Comparison of ENCODE assay signal across 2 cellular contexts in genomic region chr20:59988141-59988540, GRCh38.
TF ChIP-seq lines count a peak whose summit lies in the region.

No MANE protein-coding gene starts in this region.

TF ChIP-seq in IMR-90, 13 proteins besides CTCF, POLR2A, EP300 and RAD21:
- TF ChIP-seq NFE2L2 (IDR thresholded peaks at IDR 0.05; ENCODE audit: low read depth, low read length) = no peak
- no peak for TF ChIP-seq RFX5 (IDR thresholded peaks at IDR 0.05; ENCODE audit: low read depth, low read length)
- TF ChIP-seq MXI1 (IDR thresholded peaks at IDR 0.05; ENCODE audit: borderline replicate concordance, low read depth, low read length) = no peak
- no peak for TF ChIP-seq MAFK (IDR thresholded peaks at IDR 0.05; ENCODE audit: low read depth, low read length)
- TF ChIP-seq CEBPB (IDR thresholded peaks at IDR 0.05; ENCODE audit: low read depth, low read length) = no peak
- no peak for TF ChIP-seq CHD1 (IDR thresholded peaks at IDR 0.05; ENCODE audit: low read depth, low read length)
- no peak for TF ChIP-seq SMC3 (IDR thresholded peaks at IDR 0.05; ENCODE audit: low read depth, low read length)
- TF ChIP-seq BHLHE40 (IDR thresholded peaks at IDR 0.05; ENCODE audit: low read depth, low read length) = no peak
- TF ChIP-seq RCOR1 (IDR thresholded peaks at IDR 0.05; ENCODE audit: insufficient replicate concordance, low read length) = no peak
- TF ChIP-seq MAZ (IDR thresholded peaks at IDR 0.05; ENCODE audit: borderline replicate concordance, low read depth, low read length) = no peak
- TF ChIP-seq USF2 (IDR thresholded peaks at IDR 0.05; ENCODE audit: low read depth, low read length) = no peak
- no peak for TF ChIP-seq FOS (IDR thresholded peaks at IDR 0.05; ENCODE audit: low read depth, low read length)
- TF ChIP-seq ELK1 (IDR thresholded peaks at IDR 0.05; ENCODE audit: borderline replicate concordance, low read depth, low read length) = no peak

TF ChIP-seq in WTC11, 78 proteins besides CTCF, POLR2A, EP300 and RAD21:
- TF ChIP-seq HMGXB4 (CRISPR knock-in tag; IDR thresholded peaks at IDR 0.05) = no peak
- TF ChIP-seq ZNF121 (CRISPR knock-in tag; IDR thresholded peaks at IDR 0.05) = 0 out of 2 replicates have a peak, but pooled peaks have one; percentile 29
